ENCODE assay signal across 1 cellular context in genomic region chr22:42620084-42620483, GRCh38.
TF ChIP-seq lines count a peak whose summit lies in the region.

No MANE protein-coding gene starts in this region.

TF ChIP-seq in HCT116, 20 proteins besides CTCF, POLR2A, EP300 and RAD21 (continued from another document):
- TF ChIP-seq ZBTB33 (IDR thresholded peaks at IDR 0.05; ENCODE audit: extremely low read depth, insufficient replicate concordance, low read length): no peak
- no peak for TF ChIP-seq EZH2phosphoT487 (IDR thresholded peaks at IDR 0.05; ENCODE audit: borderline replicate concordance)
- no peak for TF ChIP-seq YY1 (IDR thresholded peaks at IDR 0.05; ENCODE audit: extremely low read depth, insufficient replicate concordance, low read depth, low read length)
- no peak for TF ChIP-seq TCF7L2 (IDR thresholded peaks at IDR 0.05; ENCODE audit: borderline replicate concordance, extremely low read depth, insufficient read depth, insufficient read length)
- TF ChIP-seq JUND (IDR thresholded peaks at IDR 0.05): no peak
